ENCODE assay signal across 10 cellular contexts in genomic region chr3:40877651-40878463, GRCh38.
DNase-seq lines count a peak whose midpoint lies in the region; ATAC-seq, FAIRE-seq and TF ChIP-seq lines count a peak whose summit lies in the region.
"Had no signal": no experiment of that assay in that cellular context is flagged by ENCODE, and none has a peak within 500 bp of the region (broad histone marks: within the 10 kb centered on the region; RNA-seq: fewer than 3 reads in every experiment).

No MANE protein-coding gene starts in this region.

- no peaks in the 10 kb centered on the region for H3K36me3 Mint-ChIP-seq in chondrocyte (ENCODE audit: low read depth)

- peak; percentile 88 for DNase-seq in G401 (ENCODE audit: low spot score)
- DNase-seq in chondrocyte (ENCODE audit: low spot score): no peak
- no peak for DNase-seq in keratinocyte (ENCODE audit: low read depth, low spot score)
- DNase-seq in activated CD4-positive, alpha-beta T cell treated with anti-CD3 and anti-CD28 coated beads for 4 hours: no peak
- no peak for DNase-seq in AG08395 (ENCODE audit: low spot score)
- no peak for DNase-seq in NCI-H2227 (lab: John Stamatoyannopoulos, UW; ENCODE audit: unreplicated experiment)
- DNase-seq: NCI-H2227 treated with DMSO at 0.1 percent for 48 hours had no signal

- peak overlapping the region; percentile 93 for H3K27ac Mint-ChIP-seq in chondrocyte (ENCODE audit: unreplicated experiment)

- H3K4me3 ChIP-seq in keratinocyte (ENCODE audit: control insufficient read depth in 2 of 3, extremely low read depth in 1 of 3, insufficient read depth in 2 of 3, low read depth in 1 of 3, low read length in 3 of 3) (no peak overlapping the region), rectal smooth muscle tissue (ENCODE audit: low read length) (no peak overlapping the region)
- H3K4me3 ChIP-seq: BLaER1 had no signal

- no peaks in the 10 kb centered on the region for H3K9me1 ChIP-seq in keratinocyte (ENCODE audit: control insufficient read depth, extremely low read depth, insufficient read depth, low read length)

- H3K4me1 ChIP-seq in keratinocyte (ENCODE audit: control insufficient read depth, extremely low read depth, insufficient read depth, low read length) (peaks cover 8% of the 10 kb centered on the region), rectal smooth muscle tissue (ENCODE audit: control insufficient read depth, insufficient read depth, low read length) (peaks cover 16% of the 10 kb centered on the region)
- H3K4me1 ChIP-seq: BLaER1 had no signal

- no peaks in the 10 kb centered on the region for H4K20me1 ChIP-seq in keratinocyte (ENCODE audit: control insufficient read depth, extremely low read depth, insufficient read depth, low read length)
- H4K20me1 ChIP-seq: BLaER1 had no signal

- in situ Hi-C loops in G401 (cut with HindIII; ENCODE audit: low sequenced_read_pairs): no loop called here

- H3K4me2 ChIP-seq in keratinocyte (ENCODE audit: control insufficient read depth, extremely low read depth, insufficient read depth, low read depth, low read length): peak overlapping the region; percentile 31
- H3K4me2 ChIP-seq: BLaER1 had no signal

- peaks cover 63% of the 10 kb centered on the region for H3K4me1 Mint-ChIP-seq in chondrocyte (ENCODE audit: low read depth)

- H2AFZ ChIP-seq in keratinocyte (ENCODE audit: control insufficient read depth, low read length): peak overlapping the region; percentile 71

- H3K4me3 Mint-ChIP-seq in chondrocyte (ENCODE audit: unreplicated experiment): peak overlapping the region; percentile 35

- peak; percentile 68 for FAIRE-seq in keratinocyte (lab: Jason Lieb, UNC)

- no peak for TF ChIP-seq CTCF in chondrocyte (IDR thresholded peaks at IDR 0.05)
- TF ChIP-seq CTCF in keratinocyte (optimal IDR thresholded peaks at IDR 0.05 in 1 of 3, IDR thresholded peaks at IDR 0.05 in 1 of 3, conservative IDR thresholded peaks at IDR 0.05 in 1 of 3; ENCODE audit: extremely low read depth in 1 of 3, insufficient read depth in 2 of 3, low read length in 3 of 3): no peak

- H3K9ac ChIP-seq in keratinocyte (ENCODE audit: control insufficient read depth, extremely low read depth, insufficient read depth, low read length): no peak overlapping the region
- no peak overlapping the region for H3K9ac ChIP-seq in rectal smooth muscle tissue (ENCODE audit: low read length)
- H3K9ac ChIP-seq: BLaER1 had no signal

- no peak for ATAC-seq in HG02678 (IDR thresholded peaks at IDR 0.05; ENCODE audit: unreplicated experiment)

- H3K79me2 ChIP-seq in keratinocyte (ENCODE audit: control insufficient read depth, insufficient read depth, low read length): no peaks in the 10 kb centered on the region

- peaks cover 11% of the 10 kb centered on the region for H3K9me3 Mint-ChIP-seq in chondrocyte (ENCODE audit: low read depth)

- dilution Hi-C loops in keratinocyte (cut with MboI; ENCODE audit: extremely low pct_ligation_motif_present, low sequenced_read_pairs): no loop called here

- H3K27ac ChIP-seq in keratinocyte (ENCODE audit: control insufficient read depth, insufficient read depth, low read length) (no peak overlapping the region), rectal smooth muscle tissue (ENCODE audit: low read depth, low read length) (peak overlapping the region; percentile 64)
- H3K27ac ChIP-seq: BLaER1 had no signal

- H3K36me3 ChIP-seq in keratinocyte (ENCODE audit: control insufficient read depth in 2 of 2, extremely low read depth in 1 of 2, insufficient read depth in 2 of 2, low read length in 2 of 2) (no peaks in the 10 kb centered on the region), rectal smooth muscle tissue (ENCODE audit: control insufficient read depth, insufficient read depth, low read length) (no peaks in the 10 kb centered on the region)
- H3K36me3 ChIP-seq: BLaER1 had no signal

- H3K27me3 ChIP-seq in keratinocyte (ENCODE audit: control insufficient read depth, extremely low read depth, insufficient read depth, low read length): no peaks in the 10 kb centered on the region
- H3K27me3 ChIP-seq in rectal smooth muscle tissue (ENCODE audit: control insufficient read depth, insufficient read depth, low read length): no peaks in the 10 kb centered on the region
- H3K27me3 ChIP-seq: BLaER1 had no signal

- H3K27me3 Mint-ChIP-seq in chondrocyte (ENCODE audit: low read depth): no peaks in the 10 kb centered on the region

- no peaks in the 10 kb centered on the region for H3K9me3 ChIP-seq in keratinocyte (ENCODE audit: control insufficient read depth, low read depth, low read length)
- H3K9me3 ChIP-seq: BLaER1 had no signal
